13 cellular contexts compared by ENCODE assay signal in the genomic region with DNA sequence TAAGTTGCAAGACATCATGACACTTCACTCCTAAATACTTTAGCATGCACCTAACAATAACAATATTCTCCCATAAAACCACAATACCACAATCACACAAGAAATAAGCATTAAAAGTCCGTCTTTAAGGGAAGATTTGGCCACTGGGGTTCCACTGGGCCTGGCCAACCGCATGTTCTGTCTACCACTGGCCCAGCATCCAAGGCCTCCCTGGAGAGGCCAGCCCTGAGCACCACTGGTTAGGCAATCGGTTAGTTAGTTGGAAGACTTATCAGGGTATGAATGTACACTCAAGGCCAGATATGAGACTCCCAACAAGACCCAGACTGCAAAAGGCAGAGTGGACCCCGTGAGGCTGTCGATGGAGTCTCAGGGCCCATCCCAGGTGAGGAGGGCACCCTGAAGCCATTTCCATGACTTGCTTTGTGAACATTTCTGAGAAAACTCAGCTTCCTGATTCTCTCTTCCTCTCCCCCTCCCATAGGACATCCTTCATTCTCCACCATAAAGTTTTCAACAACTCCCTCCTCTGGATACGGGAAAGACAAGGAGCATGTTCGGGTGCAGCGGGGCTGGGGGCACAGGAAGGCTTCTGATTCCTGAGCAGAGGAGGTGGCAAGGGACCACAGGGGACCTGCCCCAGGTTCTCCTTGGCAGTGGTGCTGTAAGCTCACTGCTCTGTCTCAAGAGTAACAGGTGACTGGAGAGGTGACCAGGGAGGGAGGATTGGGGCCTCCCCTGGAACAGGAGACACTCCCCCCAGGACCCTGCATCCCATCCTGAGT. TPM values are rescaled to one million over a fixed set of nuclear protein-coding genes. Genes with fewer than 3 reads are reported as not detected.
DNase-seq lines count a peak whose midpoint lies in the region; ATAC-seq, FAIRE-seq and TF ChIP-seq lines count a peak whose summit lies in the region.
"Had no signal": no experiment of that assay in that cellular context is flagged by ENCODE, and none has a peak within 500 bp of the region (broad histone marks: within the 10 kb centered on the region; RNA-seq: fewer than 3 reads in every experiment).

No MANE protein-coding gene starts in this region.

- no peak overlapping the region for H3K27ac ChIP-seq in HepG2 (ENCODE audit: extremely low read length, insufficient read depth, low read length)
- H3K27ac ChIP-seq in right lobe of liver: no peak overlapping the region
- H3K27ac ChIP-seq in coronary artery: peak overlapping the region; percentile 46 to 79
- peak overlapping the region; percentile 60 for H3K27ac ChIP-seq in naive thymus-derived CD4-positive, alpha-beta T cell (ENCODE audit: low read depth, low read length)

- no peak for TF ChIP-seq EP300 in HepG2 (IDR thresholded peaks at IDR 0.05; ENCODE audit: low read depth in 2 of 2, low read length in 2 of 2)
- TF ChIP-seq EP300 in HepG2 (CRISPR knock-in tag; IDR thresholded peaks at IDR 0.05; ENCODE audit: borderline replicate concordance): no peak

- TF ChIP-seq POLR2A in HepG2 (IDR thresholded peaks at IDR 0.05; ENCODE audit: insufficient read depth in 1 of 2, low read depth in 2 of 2, low read length in 2 of 2) (no peak), right lobe of liver (IDR thresholded peaks at IDR 0.05) (no peak)

- ATAC-seq in HepG2 (peak; percentile 14; the same call in 1 of the 3 replicates), right lobe of liver (no peak), HG02642 (IDR thresholded peaks at IDR 0.05; ENCODE audit: poor library complexity, unreplicated experiment) (no peak)
- no peak for ATAC-seq in naive thymus-derived CD4-positive, alpha-beta T cell
- ATAC-seq: GM12878, left lobe of liver had no signal

- CTCF ChIA-PET in HepG2 (lab: Yijun Ruan, JAX; ENCODE audit: low intra/inter-chr PET ratio, low total read pairs): no interaction called here
- CTCF ChIA-PET in naive thymus-derived CD4-positive, alpha-beta T cell (lab: Charles Lee): interaction anchor here (3.2 to 11.2 kb wide), 2 partner anchors 20 to 31 kb away, joined by 19 to 286 read pairs; no protein-coding TSS in a partner anchor

- in situ Hi-C loops in HepG2 (cut with HindIII; ENCODE audit: extremely low pct_ligation_motif_present, low pct_unique_long_range_greater_than_20kb): loop anchor here (10.0 kb wide), 1 partner anchor 45 kb away; no protein-coding TSS in a partner anchor
- in situ Hi-C loops in KBM-7 (cut with MboI; ENCODE audit: low pct_unique_long_range_greater_than_20kb, low sequenced_read_pairs): no loop called here

- no peak for TF ChIP-seq RAD21 in HepG2 (CRISPR knock-in tag; IDR thresholded peaks at IDR 0.05)

- H3K4me3 ChIP-seq in HepG2 (replicated peaks in 1 of 3; ENCODE audit: insufficient read depth in 1 of 3, low read depth in 2 of 3, low read length in 3 of 3) (no peak overlapping the region), right lobe of liver (no peak overlapping the region), coronary artery (no peak overlapping the region)
- no peak overlapping the region for H3K4me3 ChIP-seq in naive thymus-derived CD4-positive, alpha-beta T cell (ENCODE audit: low read length)
- H3K4me3 ChIP-seq: GM12878 had no signal

- H4K20me1 ChIP-seq in HepG2 (ENCODE audit: insufficient read depth, low read length): peaks cover 3% of the 10 kb centered on the region; the same call in 1 of the 2 replicates

- H3K9ac ChIP-seq in HepG2 (ENCODE audit: insufficient read depth, low read depth, low read length): no peak overlapping the region

- DNase-seq in HepG2 (ENCODE audit: low spot score) (no peak), right lobe of liver (no peak), coronary artery (ENCODE audit: low spot score) (no peak), epidermal melanocyte (ENCODE audit: insufficient read length, low spot score) (no peak), KG1 (lab: John Stamatoyannopoulos, UW) (no peak), KBM-7 (no peak)
- DNase-seq in naive thymus-derived CD4-positive, alpha-beta T cell: no peak
- DNase-seq: NCI-H774; stimulated activated CD8-positive, alpha-beta memory T cell treated with anti-CD3 and anti-CD28 coated beads, Interleukin-4, amount 100 ng/mL, for 48 hours had no signal

- no peaks in the 10 kb centered on the region for H3K27me3 Mint-ChIP-seq in naive thymus-derived CD4-positive, alpha-beta T cell

- intact Hi-C loops in HepG2 (cut with micrococcal nuclease; ENCODE audit: unreplicated experiment): no loop called here
- intact Hi-C loops in right lobe of liver (cut with DNase I): loop anchor here in 1 of 2 donors (5.0 kb wide), 1 partner anchor 32 kb away; no protein-coding TSS in a partner anchor
- intact Hi-C loops in naive thymus-derived CD4-positive, alpha-beta T cell (cut with micrococcal nuclease): no loop called here

- H3K9me3 Mint-ChIP-seq in naive thymus-derived CD4-positive, alpha-beta T cell: no peaks in the 10 kb centered on the region
- H3K9me3 Mint-ChIP-seq: activated T-helper 1 cell treated with anti-CD3 and anti-CD28 coated beads, Interleukin-12 subunit alpha, Interleukin-12 subunit beta, Interleukin-2, Interleukin-4 antibody, amounts not matched to agents 30 ng/mL and 10 ng/mL and 1 ng/mL, durations not matched to agents 14 hours and 24 hours and 36 hours had no signal

- peaks cover 61% of the 10 kb centered on the region for H3K79me2 ChIP-seq in HepG2 (ENCODE audit: insufficient read depth, low read length)

- 77% methylated on average over 8 of the region's 8 CpGs for WGBS in HepG2 (ENCODE audit: low lambda C conversion rate)
- WGBS in right lobe of liver (ENCODE audit: insufficient coverage, low coverage, low lambda C conversion rate, missing lambda C conversion rate): 79% methylated on average over 4 of the region's 8 CpGs

- FAIRE-seq in HepG2 (lab: Jason Lieb, UNC): peak; percentile 40
- FAIRE-seq: GM12878 had no signal

- no peaks in the 10 kb centered on the region for H3K27me3 ChIP-seq in HepG2 (ENCODE audit: control insufficient read depth in 1 of 2, insufficient read depth in 2 of 2, low read length in 2 of 2)
- no peaks in the 10 kb centered on the region for H3K27me3 ChIP-seq in right lobe of liver
- H3K27me3 ChIP-seq in naive thymus-derived CD4-positive, alpha-beta T cell (ENCODE audit: control insufficient read depth in 2 of 2, insufficient read depth in 2 of 2, low read length in 2 of 2): no peaks in the 10 kb centered on the region

- H3K36me3 Mint-ChIP-seq in naive thymus-derived CD4-positive, alpha-beta T cell: peaks cover 7 to 45% (median 15%) of the 10 kb centered on the region in 5 donors

- H3K9me3 ChIP-seq in HepG2 (ENCODE audit: low read length) (no peaks in the 10 kb centered on the region), right lobe of liver (no peaks in the 10 kb centered on the region)
- H3K9me3 ChIP-seq in naive thymus-derived CD4-positive, alpha-beta T cell (ENCODE audit: control insufficient read depth in 2 of 3, low read length in 3 of 3): no peaks in the 10 kb centered on the region

- H2AFZ ChIP-seq in HepG2 (ENCODE audit: low read length): no peak overlapping the region

- POLR2A ChIA-PET in HepG2 (lab: Yijun Ruan, JAX): interaction anchor here (1.1 to 13.4 kb wide), 2 partner anchors 30 to 32 kb away, joined by 13 to 265 read pairs; a partner anchor contains a TSS
- POLR2A ChIA-PET in naive thymus-derived CD4-positive, alpha-beta T cell (lab: Charles Lee): interaction anchor here (0.7 to 15.4 kb wide), 5 partner anchors 9 to 66 kb away, joined by 3 to 235 read pairs (median 103); no protein-coding TSS in a partner anchor

- BruUV-seq in HepG2 (replicated peaks; lab: Mats Ljungman, UMichigan): no TSS peak

- peaks cover 81% of the 10 kb centered on the region for H3K4me1 ChIP-seq in HepG2 (ENCODE audit: insufficient read depth, low read length)
- H3K4me1 ChIP-seq in right lobe of liver: peaks cover 0 to 19% (median 6%) of the 10 kb centered on the region in 4 donors
- peaks cover 74 to 79% of the 10 kb centered on the region in 2 donors for H3K4me1 ChIP-seq in naive thymus-derived CD4-positive, alpha-beta T cell (ENCODE audit: control insufficient read depth in 2 of 2, insufficient read depth in 2 of 2, low read length in 2 of 2)

- no peak for TF ChIP-seq CTCF in HepG2 (CRISPR knock-in tag; IDR thresholded peaks at IDR 0.05)
- TF ChIP-seq CTCF in right lobe of liver (IDR thresholded peaks at IDR 0.05): no peak
- no peak for TF ChIP-seq CTCF in coronary artery (IDR thresholded peaks at IDR 0.05)

- H3K4me1 Mint-ChIP-seq in naive thymus-derived CD4-positive, alpha-beta T cell: peaks cover 66 to 92% (median 85%) of the 10 kb centered on the region in 7 donors

- H3K36me3 ChIP-seq in HepG2 (replicated peaks in 1 of 2; ENCODE audit: control insufficient read depth in 1 of 2, insufficient read depth in 2 of 2, low read length in 2 of 2): no peaks in the 10 kb centered on the region; a peak in 3 of 5 replicates
- H3K36me3 ChIP-seq in right lobe of liver: no peaks in the 10 kb centered on the region
- H3K36me3 ChIP-seq in naive thymus-derived CD4-positive, alpha-beta T cell (ENCODE audit: control insufficient read depth in 2 of 3, insufficient read depth in 3 of 3, low read length in 3 of 3): peaks cover 0 to 12% (median 0%) of the 10 kb centered on the region in 3 experiments

- H3K4me3 Mint-ChIP-seq in naive thymus-derived CD4-positive, alpha-beta T cell: peak overlapping the region; percentile 22 to 95 (median 60)

- peak overlapping the region; percentile 26 to 97 (median 89) for H3K27ac Mint-ChIP-seq in naive thymus-derived CD4-positive, alpha-beta T cell

- no peak overlapping the region for H3K4me2 ChIP-seq in HepG2 (ENCODE audit: low read depth, low read length)

RNA-seq across cellular contexts. Expression of a gene that starts 5.9 kb away (rescaled TPM):
- 13.6 and 14.2 TPM in 2 replicates for total RNA-seq in HepG2 (2016; rRNA removed; fragmentation: Illumina TruSeq; extraction: Trizol)
- 2.8 and 2.9 TPM in 2 replicates for total RNA-seq in HepG2 (2016; cell fraction: cytosol; rRNA removed; fragmentation: Illumina TruSeq; extraction: Trizol; ENCODE audit: low read depth)
- 10.2 and 11.3 TPM in 2 replicates for total RNA-seq in HepG2 (2016; cell fraction: insoluble cytoplasmic fraction; rRNA removed; fragmentation: Illumina TruSeq; extraction: Trizol)
- 10.5 and 13.4 TPM in 2 replicates for total RNA-seq in HepG2 (2016; cell fraction: membrane; rRNA removed; fragmentation: Illumina TruSeq; extraction: Trizol)
- total RNA-seq in HepG2 (2016; cell fraction: nucleus; rRNA removed; fragmentation: Illumina TruSeq; extraction: Trizol): 10.6 and 14.0 TPM in 2 replicates
- 13.9 and 14.2 TPM in 2 replicates for polyA plus RNA-seq in HepG2 (2011; rRNA removed)
- polyA plus RNA-seq in HepG2 (2011; cell fraction: cytosol; rRNA removed): 5.8 and 6.3 TPM in 2 replicates
- polyA plus RNA-seq in HepG2 (2011; cell fraction: nucleus; rRNA removed): 34.5 and 43.7 TPM in 2 replicates
- polyA plus RNA-seq in HepG2 (2012): 18.0 and 21.4 TPM in 2 replicates
- 3.3 and 3.4 TPM in 2 replicates for polyA plus RNA-seq in HepG2 (2016; cell fraction: cytosol; fragmentation: Illumina TruSeq; extraction: Trizol; ENCODE audit: low read depth)
- 20.0 and 28.0 TPM in 2 replicates for polyA plus RNA-seq in HepG2 (2016; cell fraction: insoluble cytoplasmic fraction; fragmentation: Illumina TruSeq; extraction: Trizol; ENCODE audit: low read depth)
- 14.1 and 14.2 TPM in 2 replicates for polyA plus RNA-seq in HepG2 (2016; cell fraction: membrane; fragmentation: Illumina TruSeq; extraction: Trizol; ENCODE audit: low read depth)
- 43.9 and 49.3 TPM in 2 replicates for polyA plus RNA-seq in HepG2 (2016; cell fraction: nucleus; fragmentation: Illumina TruSeq; extraction: Trizol; ENCODE audit: insufficient read depth, low read depth)
- 26.4 and 40.4 TPM in 2 replicates for polyA minus RNA-seq in HepG2 (2011; rRNA and poly(A)+ RNA removed; ENCODE audit: low replicate concordance)
- 6.4 and 8.2 TPM in 2 replicates for polyA minus RNA-seq in HepG2 (2011; cell fraction: cytosol; rRNA and poly(A)+ RNA removed)
- 10.3 and 10.7 TPM in 2 replicates for polyA minus RNA-seq in HepG2 (2011; cell fraction: nucleus; rRNA and poly(A)+ RNA removed)
- total RNA-seq in right lobe of liver: 10 to 100 TPM; 15.1 to 32.6 (median 24.1) TPM
- 100 to 1,000 TPM; 103 to 202 (median 158) TPM for total RNA-seq in naive thymus-derived CD4-positive, alpha-beta T cell
- polyA plus RNA-seq in naive thymus-derived CD4-positive, alpha-beta T cell: 100 to 1,000 TPM in 1 of 2 donors, 10 to 100 TPM in 1; 84.3 to 114 TPM

RNA-seq across cellular contexts. Expression of a gene that starts 32.1 kb away (rescaled TPM):
- total RNA-seq in HepG2 (2016; rRNA removed; fragmentation: Illumina TruSeq; extraction: Trizol) (1,104 and 11,327 TPM in 2 replicates), right lobe of liver (1,000 to 10,000 TPM in 4 of 6 experiments, under 1 TPM in 2; under 0.01 to 8,070 (median 3,211) TPM)
- total RNA-seq in HepG2 (2016; cell fraction: cytosol; rRNA removed; fragmentation: Illumina TruSeq; extraction: Trizol; ENCODE audit: low read depth): 75,622 and 87,357 TPM in 2 replicates
- 1,281 and 10,696 TPM in 2 replicates for total RNA-seq in HepG2 (2016; cell fraction: insoluble cytoplasmic fraction; rRNA removed; fragmentation: Illumina TruSeq; extraction: Trizol)
- total RNA-seq in HepG2 (2016; cell fraction: membrane; rRNA removed; fragmentation: Illumina TruSeq; extraction: Trizol): 7,098 and 8,950 TPM in 2 replicates
- 36,023 and 40,311 TPM in 2 replicates for total RNA-seq in HepG2 (2016; cell fraction: nucleus; rRNA removed; fragmentation: Illumina TruSeq; extraction: Trizol)
- under 0.01 TPM in 2 replicates for polyA plus RNA-seq in HepG2 (2011; rRNA removed)
- under 0.01 TPM in 2 replicates for polyA plus RNA-seq in HepG2 (2011; cell fraction: cytosol; rRNA removed)
- under 0.01 TPM in 2 replicates for polyA plus RNA-seq in HepG2 (2011; cell fraction: nucleus; rRNA removed)
- 161 and 363 TPM in 2 replicates for polyA plus RNA-seq in HepG2 (2012)
- polyA plus RNA-seq in HepG2 (2016; cell fraction: cytosol; fragmentation: Illumina TruSeq; extraction: Trizol; ENCODE audit: low read depth): 126 TPM in 1 of 2 replicates, not detected in the other
- polyA plus RNA-seq in HepG2 (2016; cell fraction: insoluble cytoplasmic fraction; fragmentation: Illumina TruSeq; extraction: Trizol; ENCODE audit: low read depth): not detected in 2 replicates
- not detected in 2 replicates for polyA plus RNA-seq in HepG2 (2016; cell fraction: membrane; fragmentation: Illumina TruSeq; extraction: Trizol; ENCODE audit: low read depth)
- 46.8 TPM in 1 of 2 replicates, not detected in the other for polyA plus RNA-seq in HepG2 (2016; cell fraction: nucleus; fragmentation: Illumina TruSeq; extraction: Trizol; ENCODE audit: insufficient read depth, low read depth)
- polyA minus RNA-seq in HepG2 (2011; rRNA and poly(A)+ RNA removed; ENCODE audit: low replicate concordance): under 0.01 TPM in 2 replicates
- polyA minus RNA-seq in HepG2 (2011; cell fraction: cytosol; rRNA and poly(A)+ RNA removed): 35,022 and 47,630 TPM in 2 replicates
- polyA minus RNA-seq in HepG2 (2011; cell fraction: nucleus; rRNA and poly(A)+ RNA removed): under 0.01 TPM in 2 replicates
- total RNA-seq in naive thymus-derived CD4-positive, alpha-beta T cell: over 10,000 TPM in 2 of 5 experiments, 1,000 to 10,000 TPM in 3; 3,296 to 19,276 (median 7,985) TPM
- polyA plus RNA-seq in naive thymus-derived CD4-positive, alpha-beta T cell: not detected

RNA-seq across cellular contexts. Expression of a gene that starts 33.4 kb away (rescaled TPM):
- total RNA-seq in HepG2 (2016; rRNA removed; fragmentation: Illumina TruSeq; extraction: Trizol): 623 and 7,407 TPM in 2 replicates
- 43,967 and 49,615 TPM in 2 replicates for total RNA-seq in HepG2 (2016; cell fraction: cytosol; rRNA removed; fragmentation: Illumina TruSeq; extraction: Trizol; ENCODE audit: low read depth)
- total RNA-seq in HepG2 (2016; cell fraction: insoluble cytoplasmic fraction; rRNA removed; fragmentation: Illumina TruSeq; extraction: Trizol): 747 and 6,785 TPM in 2 replicates
- total RNA-seq in HepG2 (2016; cell fraction: membrane; rRNA removed; fragmentation: Illumina TruSeq; extraction: Trizol): 4,501 and 5,797 TPM in 2 replicates
- 25,631 and 27,214 TPM in 2 replicates for total RNA-seq in HepG2 (2016; cell fraction: nucleus; rRNA removed; fragmentation: Illumina TruSeq; extraction: Trizol)
- not detected in 2 replicates for polyA plus RNA-seq in HepG2 (2011; rRNA removed)
- polyA plus RNA-seq in HepG2 (2011; cell fraction: cytosol; rRNA removed): under 0.01 TPM in 2 replicates
- under 0.01 TPM in 2 replicates for polyA plus RNA-seq in HepG2 (2011; cell fraction: nucleus; rRNA removed)
- 161 and 404 TPM in 2 replicates for polyA plus RNA-seq in HepG2 (2012)
- polyA plus RNA-seq in HepG2 (2016; cell fraction: cytosol; fragmentation: Illumina TruSeq; extraction: Trizol; ENCODE audit: low read depth): 58.8 TPM in 1 of 2 replicates, not detected in the other
- not detected in 2 replicates for polyA plus RNA-seq in HepG2 (2016; cell fraction: insoluble cytoplasmic fraction; fragmentation: Illumina TruSeq; extraction: Trizol; ENCODE audit: low read depth)
- not detected in 2 replicates for polyA plus RNA-seq in HepG2 (2016; cell fraction: membrane; fragmentation: Illumina TruSeq; extraction: Trizol; ENCODE audit: low read depth)
- polyA plus RNA-seq in HepG2 (2016; cell fraction: nucleus; fragmentation: Illumina TruSeq; extraction: Trizol; ENCODE audit: insufficient read depth, low read depth): 62.4 TPM in 1 of 2 replicates, not detected in the other
- polyA minus RNA-seq in HepG2 (2011; rRNA and poly(A)+ RNA removed; ENCODE audit: low replicate concordance): under 0.01 TPM in 2 replicates
- polyA minus RNA-seq in HepG2 (2011; cell fraction: cytosol; rRNA and poly(A)+ RNA removed): 32,519 and 40,246 TPM in 2 replicates
- under 0.01 TPM in 2 replicates for polyA minus RNA-seq in HepG2 (2011; cell fraction: nucleus; rRNA and poly(A)+ RNA removed)
- total RNA-seq in right lobe of liver: 1,000 to 10,000 TPM in 4 of 6 experiments, under 1 TPM in 1, not detected in 1; under 0.01 to 2,710 (median 2,128) TPM
- total RNA-seq in naive thymus-derived CD4-positive, alpha-beta T cell: 1,000 to 10,000 TPM in 3 of 5 experiments, 100 to 1,000 TPM in 2; 319 to 3,107 (median 1,510) TPM
- polyA plus RNA-seq in naive thymus-derived CD4-positive, alpha-beta T cell: not detected

RNA-seq across cellular contexts. Expression of a gene that starts 42.5 kb away (rescaled TPM):
- total RNA-seq in HepG2 (2016; rRNA removed; fragmentation: Illumina TruSeq; extraction: Trizol) (3.4 and 7.0 TPM in 2 replicates), right lobe of liver (1 to 10 TPM in 5 of 6 experiments, under 1 TPM in 1; 0.56 to 4.1 (median 3.0) TPM)
- 1.7 and 1.8 TPM in 2 replicates for total RNA-seq in HepG2 (2016; cell fraction: cytosol; rRNA removed; fragmentation: Illumina TruSeq; extraction: Trizol; ENCODE audit: low read depth)
- total RNA-seq in HepG2 (2016; cell fraction: insoluble cytoplasmic fraction; rRNA removed; fragmentation: Illumina TruSeq; extraction: Trizol): 3.3 and 4.9 TPM in 2 replicates
- total RNA-seq in HepG2 (2016; cell fraction: membrane; rRNA removed; fragmentation: Illumina TruSeq; extraction: Trizol): 1.4 and 1.9 TPM in 2 replicates
- 1.8 and 2.1 TPM in 2 replicates for total RNA-seq in HepG2 (2016; cell fraction: nucleus; rRNA removed; fragmentation: Illumina TruSeq; extraction: Trizol)
- 4.8 and 5.8 TPM in 2 replicates for polyA plus RNA-seq in HepG2 (2011; rRNA removed)
- polyA plus RNA-seq in HepG2 (2011; cell fraction: cytosol; rRNA removed): 4.1 and 5.0 TPM in 2 replicates
- polyA plus RNA-seq in HepG2 (2011; cell fraction: nucleus; rRNA removed): 2.5 and 3.0 TPM in 2 replicates
- 4.1 and 6.6 TPM in 2 replicates for polyA plus RNA-seq in HepG2 (2012)
- polyA plus RNA-seq in HepG2 (2016; cell fraction: cytosol; fragmentation: Illumina TruSeq; extraction: Trizol; ENCODE audit: low read depth): 0.69 and 0.86 TPM in 2 replicates
- polyA plus RNA-seq in HepG2 (2016; cell fraction: insoluble cytoplasmic fraction; fragmentation: Illumina TruSeq; extraction: Trizol; ENCODE audit: low read depth): 4.5 and 4.9 TPM in 2 replicates
- 0.82 and 0.95 TPM in 2 replicates for polyA plus RNA-seq in HepG2 (2016; cell fraction: membrane; fragmentation: Illumina TruSeq; extraction: Trizol; ENCODE audit: low read depth)
- 2.4 and 2.7 TPM in 2 replicates for polyA plus RNA-seq in HepG2 (2016; cell fraction: nucleus; fragmentation: Illumina TruSeq; extraction: Trizol; ENCODE audit: insufficient read depth, low read depth)
- polyA minus RNA-seq in HepG2 (2011; rRNA and poly(A)+ RNA removed; ENCODE audit: low replicate concordance): 0.91 and 4.7 TPM in 2 replicates
- 0.79 and 1.8 TPM in 2 replicates for polyA minus RNA-seq in HepG2 (2011; cell fraction: cytosol; rRNA and poly(A)+ RNA removed)
- polyA minus RNA-seq in HepG2 (2011; cell fraction: nucleus; rRNA and poly(A)+ RNA removed): 2.3 and 3.9 TPM in 2 replicates
- 1 to 10 TPM; 1.6 to 6.0 (median 4.0) TPM for total RNA-seq in naive thymus-derived CD4-positive, alpha-beta T cell
- polyA plus RNA-seq in naive thymus-derived CD4-positive, alpha-beta T cell: 1 to 10 TPM; 3.1 TPM

RNA-seq across cellular contexts. Expression of a gene that starts 58.7 kb away (rescaled TPM):
- total RNA-seq in HepG2 (2016; rRNA removed; fragmentation: Illumina TruSeq; extraction: Trizol) (2,915 and 3,025 TPM in 2 replicates), right lobe of liver (1,000 to 10,000 TPM in 2 of 6 experiments, 100 to 1,000 TPM in 4; 549 to 1,070 (median 665) TPM)
- 12,942 and 14,844 TPM in 2 replicates for total RNA-seq in HepG2 (2016; cell fraction: cytosol; rRNA removed; fragmentation: Illumina TruSeq; extraction: Trizol; ENCODE audit: low read depth)
- total RNA-seq in HepG2 (2016; cell fraction: insoluble cytoplasmic fraction; rRNA removed; fragmentation: Illumina TruSeq; extraction: Trizol): 2,993 and 3,024 TPM in 2 replicates
- total RNA-seq in HepG2 (2016; cell fraction: membrane; rRNA removed; fragmentation: Illumina TruSeq; extraction: Trizol): 11,359 and 11,757 TPM in 2 replicates
- total RNA-seq in HepG2 (2016; cell fraction: nucleus; rRNA removed; fragmentation: Illumina TruSeq; extraction: Trizol): 1,126 and 1,259 TPM in 2 replicates
- 5,570 and 6,229 TPM in 2 replicates for polyA plus RNA-seq in HepG2 (2011; rRNA removed)
- 8,040 and 9,457 TPM in 2 replicates for polyA plus RNA-seq in HepG2 (2011; cell fraction: cytosol; rRNA removed)
- 2,511 and 2,559 TPM in 2 replicates for polyA plus RNA-seq in HepG2 (2011; cell fraction: nucleus; rRNA removed)
- 2,582 and 3,579 TPM in 2 replicates for polyA plus RNA-seq in HepG2 (2012)
- polyA plus RNA-seq in HepG2 (2016; cell fraction: cytosol; fragmentation: Illumina TruSeq; extraction: Trizol; ENCODE audit: low read depth): 15,203 and 16,637 TPM in 2 replicates
- 2,845 and 2,926 TPM in 2 replicates for polyA plus RNA-seq in HepG2 (2016; cell fraction: insoluble cytoplasmic fraction; fragmentation: Illumina TruSeq; extraction: Trizol; ENCODE audit: low read depth)
- 10,153 and 10,714 TPM in 2 replicates for polyA plus RNA-seq in HepG2 (2016; cell fraction: membrane; fragmentation: Illumina TruSeq; extraction: Trizol; ENCODE audit: low read depth)
- 1,939 and 1,982 TPM in 2 replicates for polyA plus RNA-seq in HepG2 (2016; cell fraction: nucleus; fragmentation: Illumina TruSeq; extraction: Trizol; ENCODE audit: insufficient read depth, low read depth)
- 4,147 and 6,586 TPM in 2 replicates for polyA minus RNA-seq in HepG2 (2011; rRNA and poly(A)+ RNA removed; ENCODE audit: low replicate concordance)
- polyA minus RNA-seq in HepG2 (2011; cell fraction: cytosol; rRNA and poly(A)+ RNA removed): 1,238 and 1,297 TPM in 2 replicates
- 657 and 805 TPM in 2 replicates for polyA minus RNA-seq in HepG2 (2011; cell fraction: nucleus; rRNA and poly(A)+ RNA removed)
- 1,000 to 10,000 TPM; 1,375 to 2,107 (median 1,573) TPM for total RNA-seq in naive thymus-derived CD4-positive, alpha-beta T cell
- polyA plus RNA-seq in naive thymus-derived CD4-positive, alpha-beta T cell: 1,000 to 10,000 TPM; 1,871 to 2,384 TPM

Comparison
In these comparisons a context has a peak if more than half of its experiments do, and no peak if none do; other contexts are left out.
1. H3K27ac ChIP-seq: peak in coronary artery (2 of 2) and naive thymus-derived CD4-positive, alpha-beta T cell (single experiment); none in HepG2 (single experiment) and right lobe of liver (0 of 3).